In the genomic region with DNA sequence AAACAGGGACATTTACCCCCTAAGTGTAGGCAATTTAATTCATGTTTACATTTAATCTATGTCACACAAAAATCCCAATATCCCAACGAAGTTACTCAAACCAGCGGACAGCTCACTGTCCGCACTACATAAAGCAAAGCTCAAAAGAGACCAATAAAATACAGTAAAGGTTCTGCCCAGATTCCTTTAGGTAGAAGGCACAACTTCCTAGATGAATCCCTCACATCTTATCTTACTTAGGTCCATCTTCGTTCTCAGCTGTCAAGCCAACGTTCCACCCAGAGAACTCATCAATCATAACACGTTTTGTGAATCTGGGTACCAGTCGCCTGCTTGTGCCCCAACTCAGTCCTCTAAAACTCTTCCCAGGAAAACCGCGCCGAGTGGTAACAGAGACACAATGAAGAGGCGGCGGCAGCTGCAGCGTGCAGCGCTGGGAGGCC, we compare ENCODE assay signal across 7 cellular contexts. TPM values are rescaled to one million over a fixed set of nuclear protein-coding genes. Genes with fewer than 3 reads are reported as not detected.
DNase-seq lines count a peak whose midpoint lies in the region; ATAC-seq and TF ChIP-seq lines count a peak whose summit lies in the region.

No MANE protein-coding gene starts in this region.

- peaks cover 63 to 79% (median 65%) of the 10 kb centered on the region in 3 experiments for H3K36me3 Mint-ChIP-seq in H9 (ENCODE audit: insufficient read depth in 1 of 3, low read depth in 3 of 3)

- H2BK15ac ChIP-seq in H9 (ENCODE audit: low read depth, low read length) = no peak overlapping the region

- H2BK12ac ChIP-seq in H9 (ENCODE audit: insufficient read length, low read depth, low read length) = no peak overlapping the region

- H3K27ac ChIP-seq in H9 (ENCODE audit: insufficient read length, low read depth, low read length) (no peak overlapping the region), SU-DHL-6 (ENCODE audit: low read depth, low read length) (peak overlapping the region; percentile 75; the same call in 1 of the 2 replicates), foreskin keratinocyte (peak overlapping the region; percentile 75), skeletal muscle tissue (ENCODE audit: low read depth, low read length) (peak overlapping the region; percentile 95)

- H3K14ac ChIP-seq in H9 (ENCODE audit: insufficient read depth, low read length) = no peak overlapping the region

- no peak overlapping the region for H2BK5ac ChIP-seq in H9 (ENCODE audit: insufficient read length, low read length)

- H4K20me1 ChIP-seq in H9 (ENCODE audit: control insufficient read depth, insufficient read depth, insufficient read length) = no peaks in the 10 kb centered on the region
- H4K20me1 ChIP-seq in SU-DHL-6 (ENCODE audit: low read depth, low read length) = peaks cover 43% of the 10 kb centered on the region

- H3K4ac ChIP-seq in H9 (ENCODE audit: low read depth, low read length) = no peak overlapping the region

- H3K36me3 ChIP-seq in SU-DHL-6 (ENCODE audit: low read length) (peaks cover 46% of the 10 kb centered on the region), skeletal muscle tissue (ENCODE audit: control insufficient read depth in 3 of 3, insufficient read depth in 3 of 3, low read length in 3 of 3) (peaks cover 17 to 39% (median 37%) of the 10 kb centered on the region in 3 donors)

- no peak overlapping the region for H3T11ph ChIP-seq in H9 (ENCODE audit: low read length)

- H3F3A ChIP-seq in SU-DHL-6 (ENCODE audit: insufficient read depth) = peaks cover 50% of the 10 kb centered on the region

- peaks cover 0 to 4% of the 10 kb centered on the region in 2 experiments; a peak in 2 of 5 replicates for H3K9me3 Mint-ChIP-seq in H9

- peak overlapping the region; percentile 94 to 97 (median 96); a peak in 6 of 7 replicates for H3K27ac Mint-ChIP-seq in H9

- H3K18ac ChIP-seq in H9 (ENCODE audit: insufficient read length, low read depth, low read length) = no peak overlapping the region

- H3K9ac ChIP-seq in H9 (ENCODE audit: extremely low read depth, insufficient read length, low read length) (peak overlapping the region; percentile 99), SU-DHL-6 (ENCODE audit: low read length) (peak overlapping the region; percentile 97), skeletal muscle tissue (ENCODE audit: low read depth in 1 of 3, low read length in 3 of 3) (peak overlapping the region; percentile 75 to 86 (median 77))

- H2BK120ac ChIP-seq in H9 (ENCODE audit: low read depth, low read length, poor library complexity, severe bottlenecking) = no peak overlapping the region

- TF ChIP-seq CTCF in H9 (conservative IDR thresholded peaks at IDR 0.05) = no peak
- no peak for TF ChIP-seq CTCF in SU-DHL-6 (IDR thresholded peaks at IDR 0.05; ENCODE audit: insufficient read depth, low read length, poor library complexity, severe bottlenecking)
- TF ChIP-seq CTCF in foreskin keratinocyte (conservative IDR thresholded peaks at IDR 0.05) = no peak

- H3K23me2 ChIP-seq in H9 (ENCODE audit: insufficient read length, low read depth, low read length, poor library complexity, severe bottlenecking) = peaks cover 6% of the 10 kb centered on the region

- H4K5ac ChIP-seq in H9 (ENCODE audit: insufficient read length, low read depth, low read length) = no peak overlapping the region

- H3K4me3 ChIP-seq in SU-DHL-6 (ENCODE audit: insufficient read depth, low read length, poor library complexity, severe bottlenecking) (peak overlapping the region; percentile 67), skeletal muscle tissue (ENCODE audit: low read length in 3 of 3) (peak overlapping the region; percentile 89 to 94 (median 94))

- ATAC-seq in foreskin keratinocyte (no peak), HG03457 (IDR thresholded peaks at IDR 0.05; ENCODE audit: unreplicated experiment) (no peak), left lobe of liver (no peak)

- H4K91ac ChIP-seq in H9 (ENCODE audit: insufficient read length, low read depth, low read length) = no peak overlapping the region

- no peak overlapping the region for H2BK20ac ChIP-seq in H9 (ENCODE audit: low read depth, low read length, poor library complexity, severe bottlenecking)

- H3K23ac ChIP-seq in H9 (ENCODE audit: insufficient read length, low read depth, low read length) = no peak overlapping the region

- peak overlapping the region; percentile 99 for H3K4me2 ChIP-seq in H9 (ENCODE audit: insufficient read depth, insufficient read length, low read length)
- peak overlapping the region; percentile 85 for H3K4me2 ChIP-seq in SU-DHL-6 (ENCODE audit: low read depth, low read length, poor library complexity, severe bottlenecking)

- H3K4me1 ChIP-seq in H9 (ENCODE audit: insufficient read depth, low read length) = no peaks in the 10 kb centered on the region
- peaks cover 32% of the 10 kb centered on the region for H3K4me1 ChIP-seq in foreskin keratinocyte
- H3K4me1 ChIP-seq in skeletal muscle tissue (ENCODE audit: control insufficient read depth in 3 of 3, insufficient read depth in 3 of 3, low read length in 3 of 3) = peaks cover 22 to 32% (median 22%) of the 10 kb centered on the region in 3 donors

- no peak overlapping the region for H2AFZ ChIP-seq in H9 (ENCODE audit: low read length)
- H2AFZ ChIP-seq in SU-DHL-6 (ENCODE audit: low read depth, low read length, severe bottlenecking) = no peak overlapping the region

- WGBS in H9 (ENCODE audit: extremely low coverage, insufficient read length, low lambda C conversion rate) = no CpG with 5 or more reads among the region's 14 CpGs

- H3K4me1 Mint-ChIP-seq in H9 = peaks cover 33 to 39% of the 10 kb centered on the region in 2 experiments

- peak overlapping the region; percentile 37 for H3K56ac ChIP-seq in H9 (ENCODE audit: insufficient read length, low read depth, low read length)

- H3K27me3 ChIP-seq in H9 (ENCODE audit: insufficient read depth, low read length) (no peaks in the 10 kb centered on the region), SU-DHL-6 (ENCODE audit: low read length) (no peaks in the 10 kb centered on the region), foreskin keratinocyte (no peaks in the 10 kb centered on the region), skeletal muscle tissue (ENCODE audit: control insufficient read depth in 3 of 3, insufficient read depth in 3 of 3, low read length in 3 of 3) (no peaks in the 10 kb centered on the region)

- H3K79me2 ChIP-seq in H9 (ENCODE audit: insufficient read depth, low read length) (peaks cover 48% of the 10 kb centered on the region), SU-DHL-6 (ENCODE audit: insufficient read depth, low read length) (peaks cover 63% of the 10 kb centered on the region)

- H3K9me3 ChIP-seq in H9 (ENCODE audit: control insufficient read depth, low read depth, low read length) (no peaks in the 10 kb centered on the region), SU-DHL-6 (ENCODE audit: insufficient read depth, low read length) (no peaks in the 10 kb centered on the region), skeletal muscle tissue (ENCODE audit: control insufficient read depth in 3 of 3, low read length in 3 of 3) (no peaks in the 10 kb centered on the region)

- no peak for DNase-seq in H9
- DNase-seq in foreskin keratinocyte = no peak
- no peak for DNase-seq in left lobe of liver (ENCODE audit: low spot score)
- DNase-seq in ACHN = no peak

- no peak overlapping the region for H2AK5ac ChIP-seq in H9 (ENCODE audit: insufficient read length, low read length)

- H3K79me1 ChIP-seq in H9 (ENCODE audit: insufficient read depth, low read depth, low read length, poor library complexity, severe bottlenecking) = no peaks in the 10 kb centered on the region

- in situ Hi-C loops in ACHN (cut with HindIII; ENCODE audit: low pct_ligation_motif_present, low pct_unique_long_range_greater_than_20kb, low sequenced_read_pairs) = no loop called here

- H4K8ac ChIP-seq in H9 (replicated peaks; ENCODE audit: insufficient read length, low read depth, low read length) = no peak overlapping the region

- H3K9me2 ChIP-seq in SU-DHL-6 (replicated peaks; ENCODE audit: insufficient read depth, low read length) = no peaks in the 10 kb centered on the region

- H3K27me3 Mint-ChIP-seq in H9 (ENCODE audit: low read depth) = peaks cover 4% of the 10 kb centered on the region; the same call in 1 of the 2 replicates

- H3K4me3 Mint-ChIP-seq in H9 = peak overlapping the region; percentile 100

RNA-seq across cellular contexts. Expression of gene HNRNPDL, which starts 1.7 kb away (rescaled TPM):
- total RNA-seq in H9 (2021) = 471 and 472 TPM in 2 replicates
- 259 and 311 TPM in 2 replicates for total RNA-seq in foreskin keratinocyte
- polyA plus RNA-seq in foreskin keratinocyte = 239 and 308 TPM in 2 replicates
- 123 TPM for total RNA-seq in skeletal muscle tissue
- total RNA-seq in left lobe of liver = 52.1 TPM

RNA-seq across cellular contexts. Expression of gene ENOPH1, which starts 1.8 kb away (rescaled TPM):
- total RNA-seq in H9 (2021) = 62.4 and 66.4 TPM in 2 replicates
- 53.8 and 60.8 TPM in 2 replicates for total RNA-seq in foreskin keratinocyte
- 37.0 and 45.1 TPM in 2 replicates for polyA plus RNA-seq in foreskin keratinocyte
- 16.7 TPM for total RNA-seq in skeletal muscle tissue
- total RNA-seq in left lobe of liver = 7.8 TPM

RNA-seq across cellular contexts. Expression of gene HNRNPD, which starts 54.8 kb away (rescaled TPM):
- total RNA-seq in H9 (2021) = 610 and 611 TPM in 2 replicates
- 181 and 221 TPM in 2 replicates for total RNA-seq in foreskin keratinocyte
- 289 and 377 TPM in 2 replicates for polyA plus RNA-seq in foreskin keratinocyte
- total RNA-seq in skeletal muscle tissue = 51.7 TPM
- 42.9 TPM for total RNA-seq in left lobe of liver
